ENCODE assay signal across 18 cellular contexts in genomic region chr7:112897839-112898431, GRCh38.
DNase-seq lines count a peak whose midpoint lies in the region; ATAC-seq, FAIRE-seq and TF ChIP-seq lines count a peak whose summit lies in the region.
"Had no signal": no experiment of that assay in that cellular context is flagged by ENCODE, and none has a peak within 500 bp of the region (broad histone marks: within the 10 kb centered on the region; RNA-seq: fewer than 3 reads in every experiment).

No MANE protein-coding gene starts in this region.

- peaks cover 31% of the 10 kb centered on the region for H3K4me1 ChIP-seq in left ventricle myocardium inferior
- H3K4me1 ChIP-seq in GM23338 (ENCODE audit: insufficient read depth), result no peaks in the 10 kb centered on the region
- no peaks in the 10 kb centered on the region for H3K4me1 ChIP-seq in GM12878 (ENCODE audit: control insufficient read depth, insufficient read depth, low read length)
- peaks cover 0 to 3% of the 10 kb centered on the region in 2 experiments for H3K4me1 ChIP-seq in neutrophil (ENCODE audit: control insufficient read depth in 1 of 2, insufficient read depth in 1 of 2, low read depth in 1 of 2, low read length in 1 of 2)
- H3K4me1 ChIP-seq: breast epithelium, gastrocnemius medialis, suprapubic skin had no signal

- no peak overlapping the region for H3K4me3 ChIP-seq in left ventricle myocardium inferior
- H3K4me3 ChIP-seq in GM23338, result no peak overlapping the region
- no peak overlapping the region for H3K4me3 ChIP-seq in GM12878
- no peak overlapping the region for H3K4me3 ChIP-seq in neutrophil (ENCODE audit: low read depth in 1 of 2, low read length in 1 of 2)
- H3K4me3 ChIP-seq: breast epithelium, coronary artery, gastrocnemius medialis, suprapubic skin had no signal

- POLR2A ChIA-PET in GM12878 (lab: Charles Lee), result no interaction called here

- no peaks in the 10 kb centered on the region for H3K4me1 Mint-ChIP-seq in GM23338
- H3K4me1 Mint-ChIP-seq in mesothelial cell of epicardium, result no peaks in the 10 kb centered on the region
- no peaks in the 10 kb centered on the region for H3K4me1 Mint-ChIP-seq in activated CD4-positive, alpha-beta T cell treated with anti-CD3 and anti-CD28 coated beads, Interleukin-2, amount 10 ng/mL, durations not matched to agents 24 days and 14 days
- H3K4me1 Mint-ChIP-seq: activated CD4-positive, alpha-beta T cell treated with anti-CD3 and anti-CD28 coated beads, Interleukin-2, amount 10 ng/mL, durations not matched to agents 7 days and 5 days had no signal

- BruUV-seq in GM12878 (replicated peaks; lab: Mats Ljungman, UMichigan), result no TSS peak

- H3K27ac Mint-ChIP-seq in GM23338, result no peak overlapping the region
- no peak overlapping the region for H3K27ac Mint-ChIP-seq in mesothelial cell of epicardium
- no peak overlapping the region for H3K27ac Mint-ChIP-seq in activated CD4-positive, alpha-beta T cell treated with anti-CD3 and anti-CD28 coated beads, Interleukin-2, amount 10 ng/mL, durations not matched to agents 24 days and 14 days
- H3K27ac Mint-ChIP-seq: activated CD4-positive, alpha-beta T cell treated with anti-CD3 and anti-CD28 coated beads, Interleukin-2, amount 10 ng/mL, durations not matched to agents 7 days and 5 days; activated naive CD4-positive, alpha-beta T cell treated with anti-CD3 and anti-CD28 coated beads for 36 hours; activated T-cell treated with anti-CD3 and anti-CD28 coated beads, Interleukin-2, amount 50 U/mL, for 72 hours; T-helper 2 cell treated with Interferon-gamma antibody and Interleukin-4, amounts not matched to agents 5 μg/mL and 100 μg/mL, for 36 hours had no signal

- no peak for FAIRE-seq in GM12878 (lab: Jason Lieb, UNC)

- TF ChIP-seq RAD21 in GM12878 (IDR thresholded peaks at IDR 0.05; ENCODE audit: insufficient read depth, low read depth, low read length), result no peak

- no peak overlapping the region for H2AFZ ChIP-seq in GM23338
- no peak overlapping the region for H2AFZ ChIP-seq in GM12878 (ENCODE audit: control insufficient read depth, low read depth, low read length)

- H3K9me3 Mint-ChIP-seq in GM23338 (peaks cover 34% of the 10 kb centered on the region), mesothelial cell of epicardium (peaks cover 41% of the 10 kb centered on the region)
- no peaks in the 10 kb centered on the region for H3K9me3 Mint-ChIP-seq in activated CD4-positive, alpha-beta T cell treated with anti-CD3 and anti-CD28 coated beads, Interleukin-2, amount 10 ng/mL, durations not matched to agents 24 days and 14 days
- H3K9me3 Mint-ChIP-seq: activated T-cell treated with anti-CD3 and anti-CD28 coated beads, Interleukin-2, amount 50 U/mL, for 72 hours; T-helper 2 cell treated with Interferon-gamma antibody and Interleukin-4, amounts not matched to agents 5 μg/mL and 100 μg/mL, for 36 hours had no signal

- H3K27me3 ChIP-seq in left ventricle myocardium inferior (ENCODE audit: low read depth) (no peaks in the 10 kb centered on the region), GM23338 (ENCODE audit: insufficient read depth) (no peaks in the 10 kb centered on the region), GM12878 (replicated peaks in 1 of 2; ENCODE audit: control insufficient read depth in 2 of 2, insufficient read depth in 2 of 2, low read length in 1 of 2) (no peaks in the 10 kb centered on the region), neutrophil (no peaks in the 10 kb centered on the region)
- H3K27me3 ChIP-seq: breast epithelium, gastrocnemius medialis, suprapubic skin had no signal

- H3K36me3 ChIP-seq in left ventricle myocardium inferior (peaks cover 22% of the 10 kb centered on the region), GM23338 (ENCODE audit: insufficient read depth) (0 out of 2 replicates have a peak, but pooled peaks cover 3% of the 10 kb centered on the region), GM12878 (ENCODE audit: control insufficient read depth in 2 of 2, insufficient read depth in 2 of 2, low read length in 1 of 2) (no peaks in the 10 kb centered on the region; a peak in 1 of 4 replicates), neutrophil (peaks cover 18% of the 10 kb centered on the region)

- in situ Hi-C loops in GM12878 (cut with MboI), result loop anchor here (25.0 kb wide), 1 partner anchor 1136 kb away; no protein-coding TSS in a partner anchor

- H3K4me2 ChIP-seq in GM23338, result no peak overlapping the region
- no peak overlapping the region for H3K4me2 ChIP-seq in GM12878 (ENCODE audit: control insufficient read depth, insufficient read depth)

- H3K36me3 Mint-ChIP-seq in GM23338 (ENCODE audit: low read depth), result peaks cover 53% of the 10 kb centered on the region; the same call in 2 of the 3 replicates
- H3K36me3 Mint-ChIP-seq in mesothelial cell of epicardium, result peaks cover 59% of the 10 kb centered on the region
- H3K36me3 Mint-ChIP-seq in activated CD4-positive, alpha-beta T cell treated with anti-CD3 and anti-CD28 coated beads, Interleukin-2, amount 10 ng/mL, durations not matched to agents 24 days and 14 days (ENCODE audit: low read depth), result peaks cover 7% of the 10 kb centered on the region

- TF ChIP-seq POLR2A in GM12878 (IDR thresholded peaks at IDR 0.05; ENCODE audit: low read depth, low read length), result no peak

- H3K79me2 ChIP-seq in GM23338 (replicated peaks; ENCODE audit: insufficient read depth) (peaks cover 10% of the 10 kb centered on the region), GM12878 (ENCODE audit: control insufficient read depth, insufficient read depth, low read length) (no peaks in the 10 kb centered on the region)

- H3K4me3 Mint-ChIP-seq in GM23338 (no peak overlapping the region), mesothelial cell of epicardium (no peak overlapping the region)
- H3K4me3 Mint-ChIP-seq in activated CD4-positive, alpha-beta T cell treated with anti-CD3 and anti-CD28 coated beads, Interleukin-2, amount 10 ng/mL, durations not matched to agents 24 days and 14 days, result no peak overlapping the region
- H3K4me3 Mint-ChIP-seq: activated CD4-positive, alpha-beta T cell treated with anti-CD3 and anti-CD28 coated beads, Interleukin-2, amount 10 ng/mL, durations not matched to agents 7 days and 5 days; activated naive CD4-positive, alpha-beta T cell treated with anti-CD3 and anti-CD28 coated beads for 36 hours; activated T-cell treated with anti-CD3 and anti-CD28 coated beads, Interleukin-2, amount 50 U/mL, for 72 hours; CD4-positive, alpha-beta memory T cell; T-helper 2 cell treated with Interferon-gamma antibody and Interleukin-4, amounts not matched to agents 5 μg/mL and 100 μg/mL, for 36 hours had no signal

- no peak for TF ChIP-seq EP300 in GM12878 (IDR thresholded peaks at IDR 0.05; ENCODE audit: borderline replicate concordance in 1 of 2, control insufficient read depth in 1 of 2, low read depth in 2 of 2, low read length in 2 of 2)

- H3K9me2 ChIP-seq in GM23338 (ENCODE audit: insufficient read depth), result no peaks in the 10 kb centered on the region

- H3K27me3 Mint-ChIP-seq in GM23338 (ENCODE audit: insufficient read depth, low read depth, poor library complexity) (no peaks in the 10 kb centered on the region), mesothelial cell of epicardium (ENCODE audit: low read depth) (no peaks in the 10 kb centered on the region)
- no peaks in the 10 kb centered on the region for H3K27me3 Mint-ChIP-seq in activated CD4-positive, alpha-beta T cell treated with anti-CD3 and anti-CD28 coated beads, Interleukin-2, amount 10 ng/mL, durations not matched to agents 24 days and 14 days
- H3K27me3 Mint-ChIP-seq: activated CD4-positive, alpha-beta T cell treated with anti-CD3 and anti-CD28 coated beads, Interleukin-2, amount 10 ng/mL, durations not matched to agents 7 days and 5 days; CD4-positive, alpha-beta memory T cell had no signal

- peak; percentile 24 for ATAC-seq in Right ventricle myocardium superior (ENCODE audit: poor library complexity)
- ATAC-seq in GM23338, result peak; percentile 22; the same call in 1 of the 3 replicates
- peak; percentile 51 for ATAC-seq in GM12878

- peaks cover 12% of the 10 kb centered on the region for H3K9me3 ChIP-seq in left ventricle myocardium inferior (replicated peaks)
- H3K9me3 ChIP-seq in GM12878 (replicated peaks; ENCODE audit: control insufficient read depth, insufficient read depth, low read length), result no peaks in the 10 kb centered on the region
- no peaks in the 10 kb centered on the region for H3K9me3 ChIP-seq in neutrophil
- H3K9me3 ChIP-seq: gastrocnemius medialis, suprapubic skin had no signal

- WGBS in GM12878 (ENCODE audit: insufficient coverage, insufficient replicate concordance, low lambda C conversion rate, missing lambda C conversion rate), result 50% methylated on average over 2 of the region's 2 CpGs

- H4K20me1 ChIP-seq in GM23338 (replicated peaks; ENCODE audit: insufficient read depth) (no peaks in the 10 kb centered on the region), GM12878 (ENCODE audit: control insufficient read depth, insufficient read depth) (no peaks in the 10 kb centered on the region)

- H3K9ac ChIP-seq in GM12878 (ENCODE audit: control insufficient read depth, insufficient read depth, low read length), result no peak overlapping the region

- RAD21 ChIA-PET in GM12878 (lab: Charles Lee; ENCODE audit: unreplicated experiment), result interaction anchor here (1.0 to 1.9 kb wide), 4 partner anchors 344 to 348 kb away, joined by 4 to 12 read pairs (median 6); no protein-coding TSS in a partner anchor

- H3K27ac ChIP-seq in left ventricle myocardium inferior (replicated peaks), result no peak overlapping the region
- H3K27ac ChIP-seq in GM23338 (ENCODE audit: low read depth), result no peak overlapping the region
- H3K27ac ChIP-seq in GM12878 (ENCODE audit: control insufficient read depth, insufficient read depth), result no peak overlapping the region
- H3K27ac ChIP-seq in neutrophil, result peak overlapping the region; percentile 12
- H3K27ac ChIP-seq: breast epithelium, coronary artery, gastrocnemius medialis, suprapubic skin had no signal

- no peaks in the 10 kb centered on the region for H3F3A ChIP-seq in GM23338 (replicated peaks; ENCODE audit: low read depth)

- CTCF ChIA-PET in GM12878 (lab: Yijun Ruan, JAX), result interaction anchor here (1.1 to 5.0 kb wide), 7 partner anchors 18 to 348 kb away, joined by 3 to 46 read pairs (median 4); no protein-coding TSS in a partner anchor

- TF ChIP-seq CTCF in left ventricle myocardium inferior (IDR thresholded peaks at IDR 0.05; ENCODE audit: borderline replicate concordance) (no peak), GM23338 (conservative IDR thresholded peaks at IDR 0.05; ENCODE audit: low read depth in 2 of 2) (no peak), GM12878 (IDR thresholded peaks at IDR 0.05 in 2 of 3, conservative IDR thresholded peaks at IDR 0.05 in 1 of 3; ENCODE audit: control insufficient read depth in 2 of 3, extremely low read depth in 1 of 3, insufficient read depth in 1 of 3, low read depth in 3 of 3, low read length in 3 of 3) (no peak), neutrophil (IDR thresholded peaks at IDR 0.05) (no peak), mesothelial cell of epicardium (IDR thresholded peaks at IDR 0.05; ENCODE audit: unreplicated experiment) (no peak)

- DNase-seq in Right ventricle myocardium superior (no peak), left ventricle myocardium inferior (no peak), GM23338 (ENCODE audit: low spot score) (no peak), GM12878 (ENCODE audit: low read depth, low spot score) (no peak), mesothelial cell of epicardium (ENCODE audit: low spot score in 2 of 2, unreplicated experiment in 2 of 2) (no peak)
- DNase-seq in activated T-cell treated with anti-CD3 and anti-CD28 coated beads, Interleukin-2, amount 50 U/mL, for 1 hour, result no peak
- no peak for DNase-seq in activated CD4-positive, alpha-beta T cell treated with anti-CD3 and anti-CD28 coated beads, Interleukin-2, amount 10 ng/mL, durations not matched to agents 24 days and 14 days
- DNase-seq: gastrocnemius medialis, occipital lobe had no signal

- SMC1A ChIA-PET in GM12878 (lab: Charles Lee; ENCODE audit: uncharacterized antibody, unreplicated experiment), result interaction anchor here (1.6 to 3.3 kb wide), 3 partner anchors 99 to 348 kb away, joined by 5 to 13 read pairs (median 5); no protein-coding TSS in a partner anchor

- intact Hi-C loops in Right ventricle myocardium superior (cut with DNase I) (loop anchor here (10.0 kb wide), 1 partner anchor 323 kb away; no protein-coding TSS in a partner anchor), left ventricle myocardium inferior (cut with micrococcal nuclease) (no loop called here), GM12878 (cut with micrococcal nuclease; ENCODE audit: unreplicated experiment) (loop anchor here (1.0 to 10.0 kb wide), 6 partner anchors 76 to 1163 kb away; no protein-coding TSS in a partner anchor)
- intact Hi-C loops in activated CD4-positive, alpha-beta T cell treated with anti-CD3 and anti-CD28 coated beads, Interleukin-2, amount 10 ng/mL, durations not matched to agents 24 days and 14 days (cut with micrococcal nuclease), result loop anchor here (1.0 to 2.0 kb wide), 2 partner anchors 348 to 523 kb away; no protein-coding TSS in a partner anchor
